ENCODE assay signal across 23 cellular contexts in the genomic region with DNA sequence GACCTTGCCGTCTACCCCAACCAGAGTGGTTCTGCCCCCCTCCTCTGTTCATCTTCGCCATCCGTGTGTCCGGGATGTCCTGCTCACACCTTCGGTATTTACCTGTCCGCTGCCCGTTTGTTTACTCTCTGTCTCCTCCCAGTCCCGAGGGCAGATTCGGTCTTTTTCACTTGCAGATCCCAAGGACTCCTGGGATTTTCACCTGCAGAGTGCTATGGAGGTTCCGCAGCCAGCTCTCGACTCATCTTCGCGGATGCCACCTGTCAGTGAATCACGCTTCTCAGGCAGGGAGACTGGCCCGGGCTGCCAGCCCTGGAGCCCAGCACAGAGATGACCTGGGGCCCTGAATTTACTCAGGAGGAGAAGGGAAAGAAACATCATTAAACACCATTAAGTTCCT. TPM values are rescaled to one million over a fixed set of nuclear protein-coding genes. Genes with fewer than 3 reads are reported as not detected.
DNase-seq lines count a peak whose midpoint lies in the region; ATAC-seq and TF ChIP-seq lines count a peak whose summit lies in the region.
"Had no signal": no experiment of that assay in that cellular context is flagged by ENCODE, and none has a peak within 500 bp of the region (broad histone marks: within the 10 kb centered on the region; RNA-seq: fewer than 3 reads in every experiment).

No MANE protein-coding gene starts in this region.

- H3K4me2 ChIP-seq in GM23248 (ENCODE audit: unreplicated experiment), result no peak overlapping the region

- no peaks in the 10 kb centered on the region for H3K27me3 ChIP-seq in GM23248 (replicated peaks; ENCODE audit: insufficient read depth)
- H3K27me3 ChIP-seq in muscle layer of colon (ENCODE audit: control insufficient read depth in 1 of 2, insufficient read depth in 2 of 2, low read length in 2 of 2), result no peaks in the 10 kb centered on the region
- H3K27me3 ChIP-seq in tibial artery, result peaks cover 0 to 6% of the 10 kb centered on the region in 2 donors

- intact Hi-C loops in dendritic cell treated with granulocyte-macrophage colony-stimulating factor and Interleukin-4, amounts not matched to agents 40 ng/mL and 50 ng/mL, for 4 days (cut with micrococcal nuclease), result loop anchor here (5.0 kb wide), 1 partner anchor 36 kb away; no protein-coding TSS in a partner anchor
- intact Hi-C loops in tibial artery (cut with DNase I; ENCODE audit: low total_unique reads), result no loop called here

- H3F3A ChIP-seq in GM23248 (ENCODE audit: insufficient read depth), result peaks cover 42% of the 10 kb centered on the region

- H3K9ac ChIP-seq in GM23248, result peak overlapping the region; percentile 83; the same call in 1 of the 2 replicates
- peak overlapping the region; percentile 60 for H3K9ac ChIP-seq in muscle layer of colon (ENCODE audit: low read length)
- H3K9ac ChIP-seq: parathyroid adenoma had no signal

- H3K4me1 ChIP-seq in GM23248 (ENCODE audit: insufficient read depth) (peaks cover 63% of the 10 kb centered on the region), muscle layer of colon (ENCODE audit: insufficient read depth, low read length) (peaks cover 73% of the 10 kb centered on the region), tibial artery (peaks cover 0 to 56% (median 6%) of the 10 kb centered on the region in 4 donors)
- H3K4me1 ChIP-seq: Caco-2, parathyroid adenoma had no signal

- TF ChIP-seq CTCF in tibial artery (IDR thresholded peaks at IDR 0.05), result no peak

- H3K79me2 ChIP-seq in GM23248 (ENCODE audit: insufficient read depth), result peaks cover 30% of the 10 kb centered on the region
- H3K79me2 ChIP-seq: parathyroid adenoma had no signal

- H3K27ac ChIP-seq in GM23248 (no peak overlapping the region), muscle layer of colon (ENCODE audit: low read depth, low read length) (peak overlapping the region; percentile 91), tibial artery (peak overlapping the region; percentile 74 to 85)
- H3K27ac ChIP-seq: parathyroid adenoma had no signal

- no peak for DNase-seq in GM23248
- no peak for DNase-seq in tibial artery
- no peak for DNase-seq in DMS 273 (lab: John Stamatoyannopoulos, UW; ENCODE audit: unreplicated experiment)
- DNase-seq: activated CD4-positive, alpha-beta T cell treated with anti-CD3 and anti-CD28 coated beads, Interleukin-2, amount 50 U/mL, for 48 hours; activated T-cell treated with anti-CD3 and anti-CD28 coated beads, Interleukin-2, amount 50 U/mL, for 4 hours; Caco-2; kidney; mucosa of descending colon; NCI-H2029 treated with DMSO at 0.1 percent for 48 hours; NCI-H524; SHP77; stimulated activated naive B cell treated with anti-CD40 and anti-IgM and Interleukin-4, amounts not matched to agents 10 μg/mL and 1 μg/mL and 100 μg/mL, for 72 hours; T-cell had no signal

- no peak overlapping the region for H3K4me3 Mint-ChIP-seq in dendritic cell treated with granulocyte-macrophage colony-stimulating factor and Interleukin-4, amounts not matched to agents 40 ng/mL and 50 ng/mL, for 4 days
- H3K4me3 Mint-ChIP-seq: activated naive CD8-positive, alpha-beta T cell; activated T-cell treated with anti-CD3 and anti-CD28 coated beads, Interleukin-2, amount 50 U/mL, for 4 hours; IgD-negative memory B cell; stimulated activated naive B cell treated with anti-CD40 and anti-IgM and Interleukin-4, amounts not matched to agents 10 μg/mL and 1 μg/mL and 100 μg/mL, for 72 hours; T-cell had no signal

- peaks cover 6% of the 10 kb centered on the region for H3K36me3 Mint-ChIP-seq in dendritic cell treated with granulocyte-macrophage colony-stimulating factor and Interleukin-4, amounts not matched to agents 40 ng/mL and 50 ng/mL, for 4 days (ENCODE audit: low read depth)
- H3K36me3 Mint-ChIP-seq: activated naive CD8-positive, alpha-beta T cell; IgD-negative memory B cell; stimulated activated naive B cell treated with anti-CD40 and anti-IgM and Interleukin-4, amounts not matched to agents 10 μg/mL and 1 μg/mL and 100 μg/mL, for 72 hours; T-cell had no signal

- no peaks in the 10 kb centered on the region for H3K9me2 ChIP-seq in GM23248 (ENCODE audit: insufficient read depth)

- peaks cover 7% of the 10 kb centered on the region for H3K27me3 Mint-ChIP-seq in dendritic cell treated with granulocyte-macrophage colony-stimulating factor and Interleukin-4, amounts not matched to agents 40 ng/mL and 50 ng/mL, for 4 days

- H3K36me3 ChIP-seq in GM23248 (ENCODE audit: low read depth), result no peaks in the 10 kb centered on the region
- peaks cover 9% of the 10 kb centered on the region for H3K36me3 ChIP-seq in muscle layer of colon (ENCODE audit: insufficient read depth, low read length)
- H3K36me3 ChIP-seq in tibial artery, result no peaks in the 10 kb centered on the region

- H3K9me3 ChIP-seq in GM23248 (ENCODE audit: low read depth), result no peaks in the 10 kb centered on the region
- no peaks in the 10 kb centered on the region for H3K9me3 ChIP-seq in muscle layer of colon (ENCODE audit: low read length)
- no peaks in the 10 kb centered on the region for H3K9me3 ChIP-seq in tibial artery
- H3K9me3 ChIP-seq: Caco-2, mucosa of descending colon, spleen had no signal

- H3K4me3 ChIP-seq in GM23248 (no peak overlapping the region), muscle layer of colon (ENCODE audit: low read depth in 1 of 2, low read length in 2 of 2) (peak overlapping the region in 1 of 2 donors; percentile 26), tibial artery (no peak overlapping the region)
- H3K4me3 ChIP-seq: mucosa of descending colon, spleen had no signal

- no peaks in the 10 kb centered on the region for H3K9me3 Mint-ChIP-seq in dendritic cell treated with granulocyte-macrophage colony-stimulating factor and Interleukin-4, amounts not matched to agents 40 ng/mL and 50 ng/mL, for 4 days
- H3K9me3 Mint-ChIP-seq: activated T-cell treated with anti-CD3 and anti-CD28 coated beads, Interleukin-2, amount 50 U/mL, for 4 hours; stimulated activated naive B cell treated with anti-CD40 and anti-IgM and Interleukin-4, amounts not matched to agents 10 μg/mL and 1 μg/mL and 100 μg/mL, for 72 hours; T-cell had no signal

- H3K27ac Mint-ChIP-seq in dendritic cell treated with granulocyte-macrophage colony-stimulating factor and Interleukin-4, amounts not matched to agents 40 ng/mL and 50 ng/mL, for 4 days, result peak overlapping the region; percentile 64
- H3K27ac Mint-ChIP-seq: activated naive CD8-positive, alpha-beta T cell; IgD-negative memory B cell; stimulated activated naive B cell treated with anti-CD40 and anti-IgM and Interleukin-4, amounts not matched to agents 10 μg/mL and 1 μg/mL and 100 μg/mL, for 72 hours; T-cell had no signal

- H3K4me1 Mint-ChIP-seq in dendritic cell treated with granulocyte-macrophage colony-stimulating factor and Interleukin-4, amounts not matched to agents 40 ng/mL and 50 ng/mL, for 4 days (ENCODE audit: low read depth), result peaks cover 53% of the 10 kb centered on the region
- H3K4me1 Mint-ChIP-seq: IgD-negative memory B cell; stimulated activated naive B cell treated with anti-CD40 and anti-IgM and Interleukin-4, amounts not matched to agents 10 μg/mL and 1 μg/mL and 100 μg/mL, for 72 hours; T-cell had no signal

- in situ Hi-C loops in GM23248 (cut with MboI), result no loop called here

- ATAC-seq in HG03196 (IDR thresholded peaks at IDR 0.05; ENCODE audit: unreplicated experiment) (no peak), GM18868 (IDR thresholded peaks at IDR 0.05; ENCODE audit: unreplicated experiment) (no peak), GM21390 (IDR thresholded peaks at IDR 0.05; ENCODE audit: unreplicated experiment) (no peak)
- ATAC-seq: activated T-cell treated with anti-CD3 and anti-CD28 coated beads, Interleukin-2, amount 50 U/mL, for 4 hours; esophagus mucosa; mucosa of descending colon; stimulated activated naive B cell treated with anti-CD40 and anti-IgM and Interleukin-4, amounts not matched to agents 10 μg/mL and 1 μg/mL and 100 μg/mL, for 72 hours; T-cell had no signal

- 92 to 94% methylated on average over 14 to 15 of the region's 15 CpGs for WGBS in GM23248 (ENCODE audit: low coverage in 1 of 2, low lambda C conversion rate in 2 of 2, missing lambda C conversion rate in 2 of 2), 2 experiments

- no peak overlapping the region for H2AFZ ChIP-seq in GM23248
- H2AFZ ChIP-seq: parathyroid adenoma had no signal

- no peaks in the 10 kb centered on the region for H4K20me1 ChIP-seq in GM23248 (ENCODE audit: insufficient read depth)

RNA-seq across cellular contexts. Expression of a gene that starts 8.1 kb away (rescaled TPM):
- 36.2 and 36.3 TPM in 2 replicates for total RNA-seq in GM23248 (2014; rRNA removed; shearing (Covaris generic))
- 21.5 and 22.6 TPM in 2 replicates for polyA plus RNA-seq in GM23248 (2016; fragmentation: Nextera tagmentation; extraction: Ambion mirVana)
- polyA plus RNA-seq: IgD-negative memory B cell had no signal
